1 cellular context compared by ENCODE assay signal in the genomic region with DNA sequence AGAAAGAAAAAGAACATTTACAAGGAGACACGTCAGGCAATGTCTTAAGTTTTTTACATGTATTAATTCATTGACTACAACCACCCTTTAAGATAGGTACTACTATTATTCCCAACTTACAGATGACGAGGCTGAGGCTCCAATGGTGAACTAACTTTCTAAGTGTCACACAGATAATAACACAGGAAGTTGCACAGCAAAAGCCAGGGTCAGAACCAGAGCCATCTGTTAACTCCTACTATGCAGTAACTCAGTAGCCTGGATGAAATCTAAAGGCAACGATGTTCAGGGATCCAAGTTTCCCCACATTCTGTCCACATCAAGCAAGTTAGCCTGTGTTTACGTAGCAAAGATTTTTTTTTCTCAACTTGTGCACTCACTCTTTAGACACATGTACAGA.
TF ChIP-seq lines count a peak whose summit lies in the region.

No MANE protein-coding gene starts in this region.

TF ChIP-seq in GM12878, 131 proteins besides CTCF, POLR2A, EP300 and RAD21:
- TF ChIP-seq, protein P1, sequence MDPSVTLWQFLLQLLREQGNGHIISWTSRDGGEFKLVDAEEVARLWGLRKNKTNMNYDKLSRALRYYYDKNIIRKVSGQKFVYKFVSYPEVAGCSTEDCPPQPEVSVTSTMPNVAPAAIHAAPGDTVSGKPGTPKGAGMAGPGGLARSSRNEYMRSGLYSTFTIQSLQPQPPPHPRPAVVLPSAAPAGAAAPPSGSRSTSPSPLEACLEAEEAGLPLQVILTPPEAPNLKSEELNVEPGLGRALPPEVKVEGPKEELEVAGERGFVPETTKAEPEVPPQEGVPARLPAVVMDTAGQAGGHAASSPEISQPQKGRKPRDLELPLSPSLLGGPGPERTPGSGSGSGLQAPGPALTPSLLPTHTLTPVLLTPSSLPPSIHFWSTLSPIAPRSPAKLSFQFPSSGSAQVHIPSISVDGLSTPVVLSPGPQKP (IDR thresholded peaks at IDR 0.05; ENCODE audit: low read depth, low read length) = no peak
- TF ChIP-seq SMC3 (IDR thresholded peaks at IDR 0.05; ENCODE audit: borderline replicate concordance, low read length) = no peak
- TF ChIP-seq, protein P2, sequence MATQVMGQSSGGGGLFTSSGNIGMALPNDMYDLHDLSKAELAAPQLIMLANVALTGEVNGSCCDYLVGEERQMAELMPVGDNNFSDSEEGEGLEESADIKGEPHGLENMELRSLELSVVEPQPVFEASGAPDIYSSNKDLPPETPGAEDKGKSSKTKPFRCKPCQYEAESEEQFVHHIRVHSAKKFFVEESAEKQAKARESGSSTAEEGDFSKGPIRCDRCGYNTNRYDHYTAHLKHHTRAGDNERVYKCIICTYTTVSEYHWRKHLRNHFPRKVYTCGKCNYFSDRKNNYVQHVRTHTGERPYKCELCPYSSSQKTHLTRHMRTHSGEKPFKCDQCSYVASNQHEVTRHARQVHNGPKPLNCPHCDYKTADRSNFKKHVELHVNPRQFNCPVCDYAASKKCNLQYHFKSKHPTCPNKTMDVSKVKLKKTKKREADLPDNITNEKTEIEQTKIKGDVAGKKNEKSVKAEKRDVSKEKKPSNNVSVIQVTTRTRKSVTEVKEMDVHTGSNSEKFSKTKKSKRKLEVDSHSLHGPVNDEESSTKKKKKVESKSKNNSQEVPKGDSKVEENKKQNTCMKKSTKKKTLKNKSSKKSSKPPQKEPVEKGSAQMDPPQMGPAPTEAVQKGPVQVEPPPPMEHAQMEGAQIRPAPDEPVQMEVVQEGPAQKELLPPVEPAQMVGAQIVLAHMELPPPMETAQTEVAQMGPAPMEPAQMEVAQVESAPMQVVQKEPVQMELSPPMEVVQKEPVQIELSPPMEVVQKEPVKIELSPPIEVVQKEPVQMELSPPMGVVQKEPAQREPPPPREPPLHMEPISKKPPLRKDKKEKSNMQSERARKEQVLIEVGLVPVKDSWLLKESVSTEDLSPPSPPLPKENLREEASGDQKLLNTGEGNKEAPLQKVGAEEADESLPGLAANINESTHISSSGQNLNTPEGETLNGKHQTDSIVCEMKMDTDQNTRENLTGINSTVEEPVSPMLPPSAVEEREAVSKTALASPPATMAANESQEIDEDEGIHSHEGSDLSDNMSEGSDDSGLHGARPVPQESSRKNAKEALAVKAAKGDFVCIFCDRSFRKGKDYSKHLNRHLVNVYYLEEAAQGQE (IDR thresholded peaks at IDR 0.05; ENCODE audit: low read depth, low read length) = no peak
TF ChIP-seq in GM12878: peak in this region for 0.
